ENCODE assay signal across 8 cellular contexts in the genomic region with DNA sequence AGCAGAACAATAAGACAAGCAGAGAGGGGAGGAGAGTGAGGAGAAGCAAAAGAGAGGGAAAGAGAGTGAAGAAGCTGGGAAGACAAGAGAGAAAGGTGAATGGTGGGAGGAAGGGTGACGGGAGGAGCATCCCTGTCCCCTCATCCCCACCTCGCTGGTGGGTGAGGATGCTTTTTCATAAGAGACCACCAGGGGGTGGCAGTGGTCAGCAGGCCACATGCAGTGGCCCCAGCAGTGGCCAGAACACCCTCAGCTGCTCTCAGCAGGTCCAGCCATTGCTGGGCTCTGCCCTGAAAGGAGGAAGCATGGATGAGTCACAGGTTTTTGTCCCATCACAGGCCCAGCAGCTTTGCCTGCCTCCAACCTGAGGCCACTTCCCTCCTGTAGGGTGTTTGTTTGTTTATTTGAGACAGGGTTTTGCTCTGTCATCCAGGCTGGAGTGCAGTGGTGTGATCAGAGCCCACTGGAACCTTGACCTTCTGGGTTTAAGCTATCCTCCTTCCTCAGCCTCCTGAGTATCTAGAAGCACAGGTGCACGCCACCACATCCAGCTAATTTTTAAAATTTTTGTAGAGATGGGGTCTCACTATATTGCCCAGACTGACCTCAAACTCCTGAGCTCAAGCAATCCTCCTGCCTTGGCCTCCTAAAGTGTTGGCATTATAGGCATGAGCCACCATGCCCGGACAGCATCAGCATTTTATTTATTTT. TPM values are rescaled to one million over a fixed set of nuclear protein-coding genes. Genes with fewer than 3 reads are reported as not detected.
A peak's percentile ranks its signal among the peaks of the same experiment; 100 is the strongest.
DNase-seq lines count a peak whose midpoint lies in the region; ATAC-seq and TF ChIP-seq lines count a peak whose summit lies in the region.

No MANE protein-coding gene starts in this region.

- no peak overlapping the region for H3T11ph ChIP-seq in H9 (ENCODE audit: low read length)

- no peaks in the 10 kb centered on the region for H3K27me3 ChIP-seq in CD4-positive, CD25-positive, alpha-beta regulatory T cell (ENCODE audit: control insufficient read depth, insufficient read depth, low read length)
- H3K27me3 ChIP-seq in H9 (ENCODE audit: insufficient read depth, low read length), result no peaks in the 10 kb centered on the region
- H3K27me3 ChIP-seq in OCI-LY1 (ENCODE audit: insufficient read depth, low read length), result no peaks in the 10 kb centered on the region
- no peaks in the 10 kb centered on the region for H3K27me3 ChIP-seq in ovary

- no peak overlapping the region for H3K27ac ChIP-seq in CD4-positive, CD25-positive, alpha-beta regulatory T cell (ENCODE audit: insufficient read depth, low read length, poor library complexity, severe bottlenecking)
- H3K27ac ChIP-seq in H9 (ENCODE audit: insufficient read length, low read depth, low read length) (no peak overlapping the region), OCI-LY1 (ENCODE audit: low read depth, low read length, poor library complexity, severe bottlenecking) (no peak overlapping the region), ovary (no peak overlapping the region)

- peaks cover 0 to 47% (median 21%) of the 10 kb centered on the region in 4 donors for H3K4me1 Mint-ChIP-seq in CD4-positive, CD25-positive, alpha-beta regulatory T cell
- peaks cover 4 to 9% of the 10 kb centered on the region in 2 experiments; a peak in 3 of 4 replicates for H3K4me1 Mint-ChIP-seq in H9

- peaks cover 0 to 3% (median 0%) of the 10 kb centered on the region in 7 donors for H3K9me3 Mint-ChIP-seq in CD4-positive, CD25-positive, alpha-beta regulatory T cell
- H3K9me3 Mint-ChIP-seq in H9, result peaks cover 8 to 11% of the 10 kb centered on the region in 2 experiments

- no peaks in the 10 kb centered on the region for H3K9me3 ChIP-seq in CD4-positive, CD25-positive, alpha-beta regulatory T cell (ENCODE audit: control insufficient read depth in 2 of 2, low read length in 2 of 2)
- H3K9me3 ChIP-seq in H9 (ENCODE audit: control insufficient read depth, low read depth, low read length), result no peaks in the 10 kb centered on the region
- no peaks in the 10 kb centered on the region for H3K9me3 ChIP-seq in OCI-LY1 (ENCODE audit: low read length)
- H3K9me3 ChIP-seq in ovary, result no peaks in the 10 kb centered on the region

- H3K79me1 ChIP-seq in H9 (ENCODE audit: insufficient read depth, low read depth, low read length, poor library complexity, severe bottlenecking), result no peaks in the 10 kb centered on the region

- no peak overlapping the region for H4K8ac ChIP-seq in H9 (replicated peaks; ENCODE audit: insufficient read length, low read depth, low read length)

- peak overlapping the region in 1 of 3 donors; percentile 85 for H3K27ac Mint-ChIP-seq in CD4-positive, CD25-positive, alpha-beta regulatory T cell
- H3K27ac Mint-ChIP-seq in H9, result no peak overlapping the region

- H3K18ac ChIP-seq in H9 (ENCODE audit: insufficient read length, low read depth, low read length), result no peak overlapping the region

- no peak overlapping the region for H2BK12ac ChIP-seq in H9 (ENCODE audit: insufficient read length, low read depth, low read length)

- peak; percentile 53 to 62 for ATAC-seq in CD4-positive, CD25-positive, alpha-beta regulatory T cell (ENCODE audit: low read depth in 2 of 2)
- ATAC-seq in HG03378 (IDR thresholded peaks at IDR 0.05; ENCODE audit: unreplicated experiment) (no peak), HG03521 (IDR thresholded peaks at IDR 0.05; ENCODE audit: unreplicated experiment) (no peak)

- H2AK5ac ChIP-seq in H9 (ENCODE audit: insufficient read length, low read length), result no peak overlapping the region

- H3F3A ChIP-seq in OCI-LY1 (ENCODE audit: insufficient read depth, low read length), result no peaks in the 10 kb centered on the region

- no peak overlapping the region for H2BK15ac ChIP-seq in H9 (ENCODE audit: low read depth, low read length)

- H3K79me2 ChIP-seq in H9 (ENCODE audit: insufficient read depth, low read length) (no peaks in the 10 kb centered on the region), OCI-LY1 (ENCODE audit: insufficient read depth, low read length) (no peaks in the 10 kb centered on the region)

- no peaks in the 10 kb centered on the region for H3K36me3 ChIP-seq in CD4-positive, CD25-positive, alpha-beta regulatory T cell (ENCODE audit: control insufficient read depth, insufficient read depth, low read length)
- H3K36me3 ChIP-seq in OCI-LY1 (ENCODE audit: insufficient read depth, low read length) (no peaks in the 10 kb centered on the region), ovary (no peaks in the 10 kb centered on the region)

- no peak overlapping the region for H3K4me3 ChIP-seq in CD4-positive, CD25-positive, alpha-beta regulatory T cell (ENCODE audit: low read depth, low read length)
- H3K4me3 ChIP-seq in OCI-LY1 (ENCODE audit: low read depth, low read length, poor library complexity, severe bottlenecking) (no peak overlapping the region), ovary (no peak overlapping the region)

- H3K4me2 ChIP-seq in H9 (ENCODE audit: insufficient read depth, insufficient read length, low read length) (no peak overlapping the region), OCI-LY1 (ENCODE audit: low read length) (no peak overlapping the region)

- H3K36me3 Mint-ChIP-seq in CD4-positive, CD25-positive, alpha-beta regulatory T cell, result peaks cover 4% of the 10 kb centered on the region
- H3K36me3 Mint-ChIP-seq in H9 (ENCODE audit: insufficient read depth in 1 of 3, low read depth in 3 of 3), result peaks cover 0 to 9% (median 4%) of the 10 kb centered on the region in 3 experiments; a peak in 6 of 7 replicates

- H2AFZ ChIP-seq in H9 (ENCODE audit: low read length) (no peak overlapping the region), OCI-LY1 (ENCODE audit: low read length) (no peak overlapping the region)

- no peak overlapping the region for H2BK120ac ChIP-seq in H9 (ENCODE audit: low read depth, low read length, poor library complexity, severe bottlenecking)

- no peak overlapping the region for H3K4me3 Mint-ChIP-seq in CD4-positive, CD25-positive, alpha-beta regulatory T cell
- no peak overlapping the region for H3K4me3 Mint-ChIP-seq in H9

- no peaks in the 10 kb centered on the region for H3K23me2 ChIP-seq in H9 (ENCODE audit: insufficient read length, low read depth, low read length, poor library complexity, severe bottlenecking)

- peak; percentile 13 to 59 (median 21) for DNase-seq in CD4-positive, CD25-positive, alpha-beta regulatory T cell
- DNase-seq in H9, result peak; percentile 88
- DNase-seq in activated naive CD4-positive, alpha-beta T cell treated with Interleukin-2 at 50 U/mL for 16 hours, result peak; percentile 44
- peak; percentile 55 for DNase-seq in germinal center (ENCODE audit: low spot score)
- DNase-seq in ovary, result peak; percentile 56 to 74 (median 64)

- no peak overlapping the region for H3K14ac ChIP-seq in H9 (ENCODE audit: insufficient read depth, low read length)

- H4K5ac ChIP-seq in H9 (ENCODE audit: insufficient read length, low read depth, low read length), result no peak overlapping the region

- H4K91ac ChIP-seq in H9 (ENCODE audit: insufficient read length, low read depth, low read length), result no peak overlapping the region

- H4K20me1 ChIP-seq in H9 (ENCODE audit: control insufficient read depth, insufficient read depth, insufficient read length), result no peaks in the 10 kb centered on the region
- no peaks in the 10 kb centered on the region for H4K20me1 ChIP-seq in OCI-LY1 (ENCODE audit: insufficient read depth, low read length)

- no peak overlapping the region for H2BK5ac ChIP-seq in H9 (ENCODE audit: insufficient read length, low read length)

- H3K56ac ChIP-seq in H9 (ENCODE audit: insufficient read length, low read depth, low read length), result no peak overlapping the region

- peaks cover 9% of the 10 kb centered on the region for H3K4me1 ChIP-seq in CD4-positive, CD25-positive, alpha-beta regulatory T cell (ENCODE audit: control insufficient read depth, insufficient read depth, low read length, poor library complexity, severe bottlenecking)
- H3K4me1 ChIP-seq in H9 (ENCODE audit: insufficient read depth, low read length), result no peaks in the 10 kb centered on the region
- peaks cover 8% of the 10 kb centered on the region for H3K4me1 ChIP-seq in OCI-LY1 (ENCODE audit: insufficient read depth, low read length, severe bottlenecking)
- H3K4me1 ChIP-seq in ovary (ENCODE audit: insufficient read depth), result no peaks in the 10 kb centered on the region

- no peaks in the 10 kb centered on the region for H3K9me2 ChIP-seq in OCI-LY1 (ENCODE audit: low read depth, low read length)

- H3K9ac ChIP-seq in H9 (ENCODE audit: extremely low read depth, insufficient read length, low read length) (no peak overlapping the region), OCI-LY1 (ENCODE audit: low read length) (no peak overlapping the region)

- no CpG with 5 or more reads among the region's 4 CpGs for WGBS in H9 (ENCODE audit: extremely low coverage, insufficient read length, low lambda C conversion rate)
- WGBS in ovary, 3 donors, result 57 to 64% (median 60%) methylated on average over 4 of the region's 4 CpGs

- no peak overlapping the region for H2BK20ac ChIP-seq in H9 (ENCODE audit: low read depth, low read length, poor library complexity, severe bottlenecking)

- H3K23ac ChIP-seq in H9 (ENCODE audit: insufficient read length, low read depth, low read length), result no peak overlapping the region

- H3K27me3 Mint-ChIP-seq in CD4-positive, CD25-positive, alpha-beta regulatory T cell, result no peaks in the 10 kb centered on the region
- no peaks in the 10 kb centered on the region for H3K27me3 Mint-ChIP-seq in H9 (ENCODE audit: low read depth)

- intact Hi-C loops in ovary (cut with DNase I), result loop anchor here in 3 of 4 donors (2.0 to 5.0 kb wide), 3 partner anchors 179 to 183 kb away; no protein-coding TSS in a partner anchor

- no peak overlapping the region for H3K4ac ChIP-seq in H9 (ENCODE audit: low read depth, low read length)

- TF ChIP-seq CTCF in H9 (conservative IDR thresholded peaks at IDR 0.05), result peak; percentile 83
- TF ChIP-seq CTCF in OCI-LY1 (IDR thresholded peaks at IDR 0.05; ENCODE audit: low read length), result peak; percentile 78
- TF ChIP-seq CTCF in ovary (IDR thresholded peaks at IDR 0.05), result peak; percentile 55 to 68 (median 66)

- TF ChIP-seq POLR2A in ovary (IDR thresholded peaks at IDR 0.05), result no peak

- TF ChIP-seq EP300 in ovary (IDR thresholded peaks at IDR 0.05), result no peak

RNA-seq across cellular contexts. Expression of gene FGD2, which starts 23.9 kb away (rescaled TPM):
- total RNA-seq in CD4-positive, CD25-positive, alpha-beta regulatory T cell, result 1.9 TPM
- polyA plus RNA-seq in CD4-positive, CD25-positive, alpha-beta regulatory T cell, result under 1 TPM in 3 of 4 donors, not detected in 1; 0.21 to 0.77 (median 0.43) TPM
- total RNA-seq in H9 (2021), result 0.09 and 0.13 TPM in 2 replicates
- total RNA-seq in ovary, result 10 to 100 TPM in 3 of 7 donors, 1 to 10 TPM in 4; 3.4 to 13.6 (median 5.2) TPM
- polyA plus RNA-seq in ovary, result 1 to 10 TPM; 2.3 to 4.0 TPM

RNA-seq across cellular contexts. Expression of gene MTCH1, which starts 43.4 kb away (rescaled TPM):
- total RNA-seq in CD4-positive, CD25-positive, alpha-beta regulatory T cell, result 220 TPM
- 10 to 100 TPM; 83.9 to 95.8 (median 89.5) TPM for polyA plus RNA-seq in CD4-positive, CD25-positive, alpha-beta regulatory T cell
- total RNA-seq in H9 (2021) (200 and 205 TPM in 2 replicates), ovary (100 to 1,000 TPM; 127 to 223 (median 186) TPM)
- polyA plus RNA-seq in ovary, result 100 to 1,000 TPM; 114 to 164 TPM

Comparison
In these comparisons a context has a peak if more than half of its experiments do, and no peak if none do; other contexts are left out.
1. ATAC-seq: peak in CD4-positive, CD25-positive, alpha-beta regulatory T cell (2 of 2); none in HG03378 (single experiment) and HG03521 (single experiment).
2. DNase-seq: peak in every context shown above with its lines; median percentile 88 in H9; 64 in ovary; 55 in germinal center; 44 in activated naive CD4-positive, alpha-beta T cell treated with Interleukin-2 at 50 U/mL for 16 hours; 21 in CD4-positive, CD25-positive, alpha-beta regulatory T cell.
3. Peak in every context shown above with its lines, with median percentiles within 50 percentile points of each other: CTCF ChIP-seq.